ENCODE assay signal across 11 cellular contexts in the genomic region with DNA sequence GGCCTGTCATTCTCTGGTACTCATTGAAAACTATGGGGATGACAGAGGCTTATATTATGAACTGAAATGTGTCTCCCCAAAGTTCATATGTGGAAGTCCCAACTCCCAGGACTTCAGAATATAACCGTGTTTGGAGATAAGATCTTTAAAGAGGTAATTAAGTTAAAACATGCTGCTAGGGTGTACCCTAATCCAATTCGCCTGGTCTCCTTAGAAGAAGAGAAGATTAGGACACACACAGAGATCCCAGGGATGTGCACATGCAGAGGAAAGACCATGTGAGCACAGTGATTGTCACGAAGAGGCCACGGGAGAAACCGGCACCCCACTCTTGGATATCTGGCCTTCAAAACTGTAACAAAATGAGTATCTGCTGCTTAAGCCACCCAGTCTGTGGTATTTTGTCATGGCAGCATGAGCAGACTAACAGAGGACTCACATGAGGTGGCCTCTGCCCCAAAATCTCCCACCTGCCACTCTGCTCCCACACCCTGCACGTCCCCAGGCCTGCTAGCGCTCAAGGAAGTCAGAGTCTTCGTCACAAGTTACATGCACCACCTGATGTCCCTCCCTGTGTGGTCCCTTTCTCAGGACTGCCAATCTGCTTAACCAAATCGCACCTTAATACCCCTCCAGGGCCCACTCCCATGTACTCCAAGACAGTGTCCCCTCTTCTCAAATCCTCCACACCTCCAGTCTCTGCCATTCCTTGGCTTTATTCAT. TPM values are rescaled to one million over a fixed set of nuclear protein-coding genes. Genes with fewer than 3 reads are reported as not detected.
A peak's percentile ranks its signal among the peaks of the same experiment; 100 is the strongest.
DNase-seq lines count a peak whose midpoint lies in the region; ATAC-seq and TF ChIP-seq lines count a peak whose summit lies in the region.
"Had no signal": no experiment of that assay in that cellular context is flagged by ENCODE, and none has a peak within 500 bp of the region (broad histone marks: within the 10 kb centered on the region; RNA-seq: fewer than 3 reads in every experiment).

No MANE protein-coding gene starts in this region.

- no peak for TF ChIP-seq EP300 in ovary (IDR thresholded peaks at IDR 0.05)

- H3K4me3 Mint-ChIP-seq in endothelial cell (ENCODE audit: unreplicated experiment), result no peak overlapping the region

- no peak for TF ChIP-seq POLR2A in Peyer's patch (IDR thresholded peaks at IDR 0.05)
- TF ChIP-seq POLR2A in ovary (IDR thresholded peaks at IDR 0.05), result no peak

- H3K4me1 Mint-ChIP-seq in endothelial cell (ENCODE audit: unreplicated experiment), result peaks cover 9% of the 10 kb centered on the region

- no peak for ATAC-seq in HG02970 (IDR thresholded peaks at IDR 0.05; ENCODE audit: low FRiP score, unreplicated experiment)
- ATAC-seq: activated CD4-positive, CD25-positive, alpha-beta regulatory T cell treated with anti-CD3 and anti-CD28 coated beads, Interleukin-2, amount 50 U/mL, for 24 hours had no signal

- DNase-seq in BE2C, result no peak
- peak in 1 of 3 donors; percentile 38 for DNase-seq in Peyer's patch
- peak in 1 of 10 donors; percentile 18 for DNase-seq in dorsolateral prefrontal cortex
- no peak for DNase-seq in ovary
- DNase-seq in glomerular visceral epithelial cell (ENCODE audit: extremely low spot score), result no peak
- no peak for DNase-seq in NCI-H69 (lab: John Stamatoyannopoulos, UW)
- no peak for DNase-seq in endothelial cell (ENCODE audit: low spot score)
- DNase-seq: DMS79; stimulated activated CD4-positive, alpha-beta T cell treated with anti-CD3 and anti-CD28 coated beads, Interleukin-2, amount 100 ng/mL, for 24 hours had no signal

- WGBS in ovary, 3 donors, result 75 to 78% (median 78%) methylated on average over 9 of the region's 9 CpGs

- H3K9me3 ChIP-seq in BE2C, result no peaks in the 10 kb centered on the region
- H3K9me3 ChIP-seq in Peyer's patch, result no peaks in the 10 kb centered on the region
- H3K9me3 ChIP-seq in ovary, result no peaks in the 10 kb centered on the region

- no peak overlapping the region for H3K27ac Mint-ChIP-seq in endothelial cell (ENCODE audit: unreplicated experiment)

- TF ChIP-seq CTCF in BE2C (IDR thresholded peaks at IDR 0.05; ENCODE audit: low read depth, low read length) (no peak), Peyer's patch (IDR thresholded peaks at IDR 0.05) (no peak), dorsolateral prefrontal cortex (IDR thresholded peaks at IDR 0.05 in 54 of 56, conservative IDR thresholded peaks at IDR 0.05 in 2 of 56; ENCODE audit: low read depth in 1 of 56, partially characterized antibody in 56 of 56) (no peak), ovary (IDR thresholded peaks at IDR 0.05) (no peak), endothelial cell (IDR thresholded peaks at IDR 0.05; ENCODE audit: unreplicated experiment) (no peak)

- intact Hi-C loops in dorsolateral prefrontal cortex (cut with DNase I) (no loop called here), ovary (cut with DNase I) (loop anchor here in 3 of 4 donors (5.0 kb wide), 2 partner anchors 43 to 48 kb away; a partner anchor contains a TSS)

- H3K9me3 Mint-ChIP-seq in endothelial cell (ENCODE audit: unreplicated experiment), result no peaks in the 10 kb centered on the region

- H3K27ac ChIP-seq in Peyer's patch (peak overlapping the region in 3 of 4 donors; percentile 52 to 75 (median 73)), dorsolateral prefrontal cortex (peak overlapping the region in 57 of 59 donors; percentile 5 to 96 (median 77)), ovary (peak overlapping the region; percentile 16 to 41)

- peaks cover 18% of the 10 kb centered on the region for H3K27me3 Mint-ChIP-seq in endothelial cell (ENCODE audit: unreplicated experiment)

- H3K36me3 Mint-ChIP-seq in endothelial cell (ENCODE audit: low read depth, unreplicated experiment), result peaks cover 73% of the 10 kb centered on the region

- H3K36me3 ChIP-seq in BE2C, result no peaks in the 10 kb centered on the region
- H3K36me3 ChIP-seq in Peyer's patch, result peaks cover 0 to 99% (median 3%) of the 10 kb centered on the region in 3 donors
- H3K36me3 ChIP-seq in ovary, result no peaks in the 10 kb centered on the region

- H3K4me3 ChIP-seq in BE2C (ENCODE audit: low read depth, low read length) (peak overlapping the region; percentile 26), Peyer's patch (no peak overlapping the region), dorsolateral prefrontal cortex (no peak overlapping the region), ovary (no peak overlapping the region)

- peaks cover 16% of the 10 kb centered on the region for H3K4me1 ChIP-seq in BE2C
- peaks cover 0 to 39% (median 9%) of the 10 kb centered on the region in 4 donors for H3K4me1 ChIP-seq in Peyer's patch
- H3K4me1 ChIP-seq in ovary (ENCODE audit: insufficient read depth), result peaks cover 11% of the 10 kb centered on the region

- no peaks in the 10 kb centered on the region for H3K27me3 ChIP-seq in BE2C
- H3K27me3 ChIP-seq in Peyer's patch, result no peaks in the 10 kb centered on the region
- no peaks in the 10 kb centered on the region for H3K27me3 ChIP-seq in dorsolateral prefrontal cortex
- H3K27me3 ChIP-seq in ovary, result no peaks in the 10 kb centered on the region

RNA-seq across cellular contexts. Expression of a gene that starts 26.8 kb away (rescaled TPM):
- polyA plus RNA-seq in BE2C (2012; ENCODE audit: insufficient read depth, insufficient read length, low read depth), result not detected
- total RNA-seq in Peyer's patch (10 to 100 TPM in 2 of 4 donors, 1 to 10 TPM in 2; 4.0 to 12.4 (median 8.9) TPM), dorsolateral prefrontal cortex (10 to 100 TPM in 3 of 120 experiments, 1 to 10 TPM in 115, not detected in 2; 1.1 to 15.2 (median 4.3) TPM), ovary (10 to 100 TPM in 4 of 7 donors, 1 to 10 TPM in 3; 3.1 to 16.9 (median 10.4) TPM), endothelial cell (ENCODE audit: unreplicated experiment) (not detected)
- 1 to 10 TPM; 4.3 to 6.3 TPM for polyA plus RNA-seq in ovary

RNA-seq across cellular contexts. Expression of a gene that starts 46.0 kb away (rescaled TPM):
- polyA plus RNA-seq in BE2C (2012; ENCODE audit: insufficient read depth, insufficient read length, low read depth), result 26.7 TPM
- total RNA-seq in Peyer's patch, result 100 to 1,000 TPM; 110 to 269 (median 238) TPM
- 100 to 1,000 TPM in 70 of 120 experiments, 10 to 100 TPM in 50; 47.9 to 162 (median 105) TPM for total RNA-seq in dorsolateral prefrontal cortex
- 100 to 1,000 TPM in 6 of 7 donors, 10 to 100 TPM in 1; 44.2 to 159 (median 137) TPM for total RNA-seq in ovary
- 100 to 1,000 TPM in 1 of 2 donors, 10 to 100 TPM in 1; 55.9 to 372 TPM for polyA plus RNA-seq in ovary
- total RNA-seq in endothelial cell (ENCODE audit: unreplicated experiment), result 133 TPM

Comparison
In these comparisons a context has a peak if more than half of its experiments do, and no peak if none do; other contexts are left out.
1. intact Hi-C loops: an anchor here in ovary (5.0 kb wide); none called in dorsolateral prefrontal cortex.